ENCODE assay signal across 9 cellular contexts in genomic region chr21:17045214-17045835, GRCh38.
DNase-seq lines count a peak whose midpoint lies in the region; ATAC-seq, FAIRE-seq and TF ChIP-seq lines count a peak whose summit lies in the region.
"Had no signal": no experiment of that assay in that cellular context is flagged by ENCODE, and none has a peak within 500 bp of the region (broad histone marks: within the 10 kb centered on the region; RNA-seq: fewer than 3 reads in every experiment).

No MANE protein-coding gene starts in this region.

- peak in 2 of 3 experiments; percentile 26 to 56 for TF ChIP-seq CTCF in testis (IDR thresholded peaks at IDR 0.05)

- no peak overlapping the region for H3K27ac Mint-ChIP-seq in activated naive CD4-positive, alpha-beta T cell treated with anti-CD3 and anti-CD28 coated beads, Interleukin-2, amount 50 U/mL, for 72 hours

- intact Hi-C loops in testis (cut with DNase I; ENCODE audit: low total_unique reads): no loop called here

- peaks cover 13 to 22% of the 10 kb centered on the region in 2 donors for H3K9me3 Mint-ChIP-seq in activated naive CD4-positive, alpha-beta T cell treated with anti-CD3 and anti-CD28 coated beads, Interleukin-2, amount 50 U/mL, for 72 hours

- no peak overlapping the region for H3K27ac ChIP-seq in testis

- H3K36me3 Mint-ChIP-seq in activated naive CD4-positive, alpha-beta T cell treated with anti-CD3 and anti-CD28 coated beads, Interleukin-2, amount 50 U/mL, for 72 hours: peaks cover 0 to 5% of the 10 kb centered on the region in 2 donors

- no peaks in the 10 kb centered on the region for H3K36me3 ChIP-seq in testis (ENCODE audit: low read depth, missing control alignments)

- DNase-seq in SIG-M5 treated with dmso at 0.1 percent for 504 hours (lab: John Stamatoyannopoulos, UW; ENCODE audit: unreplicated experiment): peak; percentile 35
- DNase-seq in SIG-M5 (lab: John Stamatoyannopoulos, UW): no peak
- peak; percentile 22 for DNase-seq in RCC 7860 (ENCODE audit: low spot score)
- DNase-seq in foreskin melanocyte: peak; percentile 15
- no peak for DNase-seq in testis
- no peak for DNase-seq in DMS79 (lab: John Stamatoyannopoulos, UW)
- DNase-seq in activated naive CD4-positive, alpha-beta T cell treated with anti-CD3 and anti-CD28 coated beads, Interleukin-2, amount 50 U/mL, for 72 hours (ENCODE audit: low spot score in 2 of 2): no peak
- DNase-seq: left cardiac atrium had no signal

- FAIRE-seq in RCC 7860 (lab: Jason Lieb, UNC): no peak

- H3K4me3 ChIP-seq in testis: no peak overlapping the region

- ATAC-seq in GM21528 (IDR thresholded peaks at IDR 0.05; ENCODE audit: low FRiP score, unreplicated experiment): no peak
- ATAC-seq in activated naive CD4-positive, alpha-beta T cell treated with anti-CD3 and anti-CD28 coated beads, Interleukin-2, amount 50 U/mL, for 72 hours: no peak

- WGBS in testis, 2 donors: 0 to 29% methylated on average over 1 of the region's 1 CpG

- no peak for TF ChIP-seq POLR2A in testis (IDR thresholded peaks at IDR 0.05)

- no peaks in the 10 kb centered on the region for H3K4me1 ChIP-seq in testis

- H3K27me3 ChIP-seq in testis: no peaks in the 10 kb centered on the region

- no peaks in the 10 kb centered on the region for H3K9me3 ChIP-seq in testis

Comparison
In these comparisons a context has a peak if more than half of its experiments do, and no peak if none do; other contexts are left out.
1. DNase-seq: peak in SIG-M5 treated with dmso at 0.1 percent for 504 hours (single experiment), RCC 7860 (single experiment) and foreskin melanocyte (single experiment); none in SIG-M5 (single experiment), testis (single experiment), DMS79 (single experiment) and activated naive CD4-positive, alpha-beta T cell treated with anti-CD3 and anti-CD28 coated beads, Interleukin-2, amount 50 U/mL, for 72 hours (0 of 2).